ENCODE assay signal across 20 cellular contexts in genomic region chr3:85384372-85384771, GRCh38.
DNase-seq lines count a peak whose midpoint lies in the region; ATAC-seq, FAIRE-seq and TF ChIP-seq lines count a peak whose summit lies in the region.
"Had no signal": no experiment of that assay in that cellular context is flagged by ENCODE, and none has a peak within 500 bp of the region (broad histone marks: within the 10 kb centered on the region; RNA-seq: fewer than 3 reads in every experiment).

No MANE protein-coding gene starts in this region.

- intact Hi-C loops in Right ventricle myocardium inferior (cut with DNase I) (no loop called here), kidney (cut with DNase I) (no loop called here), spleen (cut with DNase I; ENCODE audit: low total_unique reads) (no loop called here)

- TF ChIP-seq CTCF in right atrium auricular region (IDR thresholded peaks at IDR 0.05) (no peak), kidney (IDR thresholded peaks at IDR 0.05; ENCODE audit: borderline replicate concordance, extremely low read depth, insufficient read depth) (no peak), spleen (IDR thresholded peaks at IDR 0.05 in 8 of 11, conservative IDR thresholded peaks at IDR 0.05 in 3 of 11) (no peak)

- DNase-seq in Right ventricle myocardium inferior (ENCODE audit: missing footprints) (peak; percentile 62), right atrium auricular region (ENCODE audit: low spot score) (no peak), kidney (peak; percentile 48), spleen (peak; percentile 51), NCI-H69 (lab: John Stamatoyannopoulos, UW) (no peak)
- DNase-seq: AML-193; Caco-2; Calu3; CD4-positive, alpha-beta T cell; CD8-positive, alpha-beta T cell; DMS79 treated with DMSO at 0.1 percent for 48 hours; GF-D8 had no signal

- H3K27ac ChIP-seq in right atrium auricular region, result no peak overlapping the region
- H3K27ac ChIP-seq in kidney (ENCODE audit: low read depth in 2 of 2, low read length in 2 of 2), result no peak overlapping the region
- H3K27ac ChIP-seq in spleen, result no peak overlapping the region
- H3K27ac ChIP-seq: 22Rv1; A549; BLaER1 treated with 17β-estradiol and CSF1 and Interleukin-3, amounts not matched to agents 10 nM and 100 nM; C4-2B had no signal

- no peak for TF ChIP-seq POLR2A in spleen (IDR thresholded peaks at IDR 0.05)

- no peak overlapping the region for H3K4me3 ChIP-seq in right atrium auricular region
- H3K4me3 ChIP-seq in kidney (ENCODE audit: low read length in 2 of 2), result no peak overlapping the region
- H3K4me3 ChIP-seq in spleen, result no peak overlapping the region
- H3K4me3 ChIP-seq: A549; BLaER1 treated with 17β-estradiol and CSF1 and Interleukin-3, amounts not matched to agents 10 nM and 100 nM had no signal

- no peak overlapping the region for H3K9ac ChIP-seq in kidney (ENCODE audit: low read length in 2 of 2)
- H3K9ac ChIP-seq: BLaER1 treated with 17β-estradiol and CSF1 and Interleukin-3, amounts not matched to agents 10 nM and 100 nM had no signal

- H3K4me1 ChIP-seq in right atrium auricular region, result no peaks in the 10 kb centered on the region
- H3K4me1 ChIP-seq in kidney (ENCODE audit: control insufficient read depth in 1 of 2, insufficient read depth in 1 of 2, low read depth in 1 of 2, low read length in 2 of 2), result no peaks in the 10 kb centered on the region
- no peaks in the 10 kb centered on the region for H3K4me1 ChIP-seq in spleen
- H3K4me1 ChIP-seq: A549; BLaER1 treated with 17β-estradiol and CSF1 and Interleukin-3, amounts not matched to agents 10 nM and 100 nM; Caco-2 had no signal

- H3K36me3 ChIP-seq in right atrium auricular region (no peaks in the 10 kb centered on the region), kidney (ENCODE audit: control insufficient read depth in 1 of 2, insufficient read depth in 2 of 2, low read length in 2 of 2) (no peaks in the 10 kb centered on the region), spleen (no peaks in the 10 kb centered on the region)
- H3K36me3 ChIP-seq: BLaER1 treated with 17β-estradiol and CSF1 and Interleukin-3, amounts not matched to agents 10 nM and 100 nM had no signal

- WGBS in spleen, 5 donors, result 89 to 97% (median 95%) methylated on average over 13 of the region's 13 CpGs

- no peak for FAIRE-seq in kidney (lab: Jason Lieb, UNC)
- FAIRE-seq: A549, D721Med, G401.6, GM12891, GM19239 had no signal

- no peaks in the 10 kb centered on the region for H3K27me3 ChIP-seq in right atrium auricular region
- H3K27me3 ChIP-seq in spleen (replicated peaks in 1 of 7), result no peaks in the 10 kb centered on the region
- H3K27me3 ChIP-seq: BLaER1 treated with 17β-estradiol and CSF1 and Interleukin-3, amounts not matched to agents 10 nM and 100 nM had no signal

- no peak for ATAC-seq in Right ventricle myocardium inferior
- ATAC-seq: A549; CD8-positive, alpha-beta T cell had no signal

- H3K9me3 ChIP-seq in right atrium auricular region (no peaks in the 10 kb centered on the region), kidney (ENCODE audit: control insufficient read depth in 1 of 2, low read length in 2 of 2) (no peaks in the 10 kb centered on the region), spleen (no peaks in the 10 kb centered on the region)
- H3K9me3 ChIP-seq: A549; BLaER1 treated with 17β-estradiol and CSF1 and Interleukin-3, amounts not matched to agents 10 nM and 100 nM; Caco-2 had no signal

Comparison
In these comparisons a context has a peak if more than half of its experiments do, and no peak if none do; other contexts are left out.
1. DNase-seq: peak in Right ventricle myocardium inferior (single experiment), kidney (single experiment) and spleen (single experiment); none in right atrium auricular region (single experiment) and NCI-H69 (single experiment).